Comparison of ENCODE assay signal across 28 cellular contexts in the genomic region with DNA sequence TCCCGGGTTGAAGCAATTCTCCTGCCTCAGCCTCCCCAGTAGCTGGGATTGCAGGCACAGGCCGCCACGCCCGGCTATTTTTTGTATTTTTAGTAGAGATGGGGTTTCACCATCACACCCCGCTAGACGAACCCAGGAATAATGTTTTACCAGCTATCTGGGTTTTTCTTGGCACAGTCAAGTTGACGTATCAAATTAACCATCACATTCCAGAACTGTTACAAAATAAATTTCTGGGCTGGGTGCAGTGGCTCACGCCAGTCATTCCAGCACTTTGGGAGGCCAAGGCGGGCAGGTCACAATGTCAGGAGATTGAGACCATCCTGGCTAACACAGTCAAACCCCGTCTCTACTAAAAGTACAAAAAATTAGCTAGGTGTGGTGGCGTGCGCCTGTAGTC.
DNase-seq lines count a peak whose midpoint lies in the region; ATAC-seq, FAIRE-seq and TF ChIP-seq lines count a peak whose summit lies in the region.
"Had no signal": no experiment of that assay in that cellular context is flagged by ENCODE, and none has a peak within 500 bp of the region (broad histone marks: within the 10 kb centered on the region; RNA-seq: fewer than 3 reads in every experiment).

No MANE protein-coding gene starts in this region.

- no peaks in the 10 kb centered on the region for H3K27me3 ChIP-seq in gastrocnemius medialis
- H3K27me3 ChIP-seq: BLaER1 treated with 17β-estradiol and CSF1 and Interleukin-3, amounts not matched to agents 10 nM and 100 nM had no signal

- no peaks in the 10 kb centered on the region for H3K4me1 ChIP-seq in gastrocnemius medialis
- H3K4me1 ChIP-seq: A549; BLaER1 treated with 17β-estradiol and CSF1 and Interleukin-3, amounts not matched to agents 10 nM and 100 nM had no signal

- H3K4me3 ChIP-seq in retinal pigment epithelial cell (ENCODE audit: low read length) (no peak overlapping the region), gastrocnemius medialis (no peak overlapping the region)
- H3K4me3 ChIP-seq: A549; BLaER1 treated with 17β-estradiol and CSF1 and Interleukin-3, amounts not matched to agents 10 nM and 100 nM; GM12878 had no signal

- no peak overlapping the region for H3K27ac ChIP-seq in gastrocnemius medialis
- H3K27ac ChIP-seq: A549; BLaER1 treated with 17β-estradiol and CSF1 and Interleukin-3, amounts not matched to agents 10 nM and 100 nM; HL-60 had no signal

- ATAC-seq in GM18907 (IDR thresholded peaks at IDR 0.05; ENCODE audit: unreplicated experiment): no peak
- ATAC-seq in gastrocnemius medialis: no peak
- ATAC-seq: A549, GM12878 had no signal

- TF ChIP-seq POLR2A in gastrocnemius medialis (IDR thresholded peaks at IDR 0.05): no peak

- H3K36me3 ChIP-seq in gastrocnemius medialis: no peaks in the 10 kb centered on the region
- H3K36me3 ChIP-seq: BLaER1 treated with 17β-estradiol and CSF1 and Interleukin-3, amounts not matched to agents 10 nM and 100 nM had no signal

- FAIRE-seq in D721Med (lab: Jason Lieb, UNC): no peak
- FAIRE-seq: A549, GM12878 had no signal

- intact Hi-C loops in gastrocnemius medialis (cut with DNase I; ENCODE audit: low total_unique reads): no loop called here

- no peak for TF ChIP-seq CTCF in retinal pigment epithelial cell (conservative IDR thresholded peaks at IDR 0.05; ENCODE audit: low read depth, low read length)
- TF ChIP-seq CTCF in D721Med (IDR thresholded peaks at IDR 0.05; ENCODE audit: insufficient read depth, missing control alignments): no peak
- TF ChIP-seq CTCF in gastrocnemius medialis (IDR thresholded peaks at IDR 0.05 in 4 of 5, conservative IDR thresholded peaks at IDR 0.05 in 1 of 5): no peak

- H3K9me3 ChIP-seq in gastrocnemius medialis: no peaks in the 10 kb centered on the region
- H3K9me3 ChIP-seq: A549; BLaER1 treated with 17β-estradiol and CSF1 and Interleukin-3, amounts not matched to agents 10 nM and 100 nM; SK-N-SH had no signal

- DNase-seq in HK-2 (ENCODE audit: unreplicated experiment): peak; percentile 18
- peak; percentile 25 for DNase-seq in RPMI7951 (ENCODE audit: low read depth)
- peak; percentile 11 for DNase-seq in iris pigment epithelial cell (ENCODE audit: low read depth)
- peak; percentile 36 for DNase-seq in retinal pigment epithelial cell (ENCODE audit: low read depth)
- no peak for DNase-seq in D721Med (ENCODE audit: insufficient read length, low spot score)
- no peak for DNase-seq in gastrocnemius medialis
- no peak for DNase-seq in stimulated activated CD4-positive, alpha-beta T cell treated with anti-CD3 and anti-CD28 coated beads, Interleukin-2, amount 100 ng/mL, for 24 hours
- DNase-seq: AML-193; CD4-positive, alpha-beta T cell; COR-L47; DMS 273 treated with DMSO at 0.1 percent for 48 hours; DMS79; EL; GDM1; GOT3; HCEC 1CT; NCI-H1105 treated with DMSO at 0.1 percent for 48 hours; NCI-H2029; NCI-H446 treated with DMSO at 0.1 percent for 48 hours; NCI-H526; SIG-M5; SK-N-SH; SW 1271 had no signal

- in situ Hi-C loops in gastrocnemius medialis (cut with MboI; ENCODE audit: low sequenced_read_pairs in 4 of 4): no loop called here

Comparison
In these comparisons a context has a peak if more than half of its experiments do, and no peak if none do; other contexts are left out.
1. DNase-seq: peak in HK-2 (single experiment), RPMI7951 (single experiment), iris pigment epithelial cell (single experiment) and retinal pigment epithelial cell (single experiment); none in D721Med (single experiment), gastrocnemius medialis (0 of 2) and stimulated activated CD4-positive, alpha-beta T cell treated with anti-CD3 and anti-CD28 coated beads, Interleukin-2, amount 100 ng/mL, for 24 hours (0 of 2).